ENCODE assay signal across 1 cellular context in genomic region chr2:68466778-68467076, GRCh38.
TF ChIP-seq lines count a peak whose summit lies in the region.

No MANE protein-coding gene starts in this region.

TF ChIP-seq in HepG2, 621 proteins besides CTCF, POLR2A, EP300 and RAD21 (continued from another document and continues in another):
- TF ChIP-seq ZNF501 (CRISPR knock-in tag; IDR thresholded peaks at IDR 0.05) (no peak), IKZF5 (CRISPR knock-in tag; IDR thresholded peaks at IDR 0.05) (no peak), ZNF441 (CRISPR knock-in tag; IDR thresholded peaks at IDR 0.05; ENCODE audit: borderline replicate concordance) (0 out of 2 replicates have a peak, but pooled peaks have one; percentile 15), ZNF713 (CRISPR knock-in tag; IDR thresholded peaks at IDR 0.05) (0 out of 2 replicates have a peak, but pooled peaks have one; percentile 79), YEATS2 (CRISPR knock-in tag; IDR thresholded peaks at IDR 0.05; ENCODE audit: borderline replicate concordance) (no peak), FUBP1 (CRISPR knock-in tag; IDR thresholded peaks at IDR 0.05; ENCODE audit: borderline replicate concordance) (no peak), ZNF839 (CRISPR knock-in tag; IDR thresholded peaks at IDR 0.05; ENCODE audit: borderline replicate concordance) (0 out of 2 replicates have a peak, but pooled peaks have one; percentile 70), ARID4A (CRISPR knock-in tag; IDR thresholded peaks at IDR 0.05; ENCODE audit: borderline replicate concordance) (no peak), SP4 (CRISPR knock-in tag; IDR thresholded peaks at IDR 0.05) (no peak), FOXK1 (CRISPR knock-in tag; IDR thresholded peaks at IDR 0.05; ENCODE audit: borderline replicate concordance, low read depth) (no peak), SOX6 (IDR thresholded peaks at IDR 0.05) (no peak), SOX6 (CRISPR knock-in tag; IDR thresholded peaks at IDR 0.05) (no peak), ZNF775 (CRISPR knock-in tag; IDR thresholded peaks at IDR 0.05; ENCODE audit: borderline replicate concordance) (peak; percentile 99), CENPT (CRISPR knock-in tag; IDR thresholded peaks at IDR 0.05; ENCODE audit: low read depth) (no peak), TAF15 (IDR thresholded peaks at IDR 0.05; ENCODE audit: low read depth, low read length, poor library complexity, severe bottlenecking) (peak; percentile 5), SKIL (CRISPR knock-in tag; IDR thresholded peaks at IDR 0.05; ENCODE audit: borderline replicate concordance) (no peak), E2F2 (CRISPR knock-in tag; IDR thresholded peaks at IDR 0.05; ENCODE audit: borderline replicate concordance) (no peak), ZSCAN9 (CRISPR knock-in tag; IDR thresholded peaks at IDR 0.05; ENCODE audit: borderline replicate concordance) (no peak), ZNF432 (CRISPR knock-in tag; IDR thresholded peaks at IDR 0.05; ENCODE audit: borderline replicate concordance) (no peak), ATF2 (CRISPR knock-in tag; IDR thresholded peaks at IDR 0.05) (no peak), ZNF460 (CRISPR knock-in tag; IDR thresholded peaks at IDR 0.05; ENCODE audit: borderline replicate concordance) (no peak), MAZ (IDR thresholded peaks at IDR 0.05; ENCODE audit: borderline replicate concordance, low read depth, low read length) (no peak), MAZ (CRISPR knock-in tag; IDR thresholded peaks at IDR 0.05; ENCODE audit: low read depth) (no peak), ZNF142 (CRISPR knock-in tag; IDR thresholded peaks at IDR 0.05) (no peak), ZFX (CRISPR knock-in tag; IDR thresholded peaks at IDR 0.05; ENCODE audit: low read depth) (no peak), DRAP1 (CRISPR knock-in tag; IDR thresholded peaks at IDR 0.05) (no peak), NR2F6 (IDR thresholded peaks at IDR 0.05) (no peak), NR2F6 (CRISPR knock-in tag; IDR thresholded peaks at IDR 0.05) (no peak), HMGXB4 (CRISPR knock-in tag; IDR thresholded peaks at IDR 0.05; ENCODE audit: borderline replicate concordance in 1 of 2, low read depth in 1 of 2) (no peak), NR2F2 (IDR thresholded peaks at IDR 0.05; ENCODE audit: borderline replicate concordance, low read depth) (no peak), XRCC5 (optimal IDR thresholded peaks at IDR 0.05; ENCODE audit: low read length) (peak; percentile 12), ETV6 (CRISPR knock-in tag; conservative IDR thresholded peaks at IDR 0.05) (no peak), HOXA9 (CRISPR knock-in tag; IDR thresholded peaks at IDR 0.05; ENCODE audit: borderline replicate concordance) (no peak), ZNF607 (CRISPR knock-in tag; IDR thresholded peaks at IDR 0.05; ENCODE audit: borderline replicate concordance) (no peak), HCFC1 (IDR thresholded peaks at IDR 0.05; ENCODE audit: low read depth, low read length) (no peak), KLF6 (CRISPR knock-in tag; IDR thresholded peaks at IDR 0.05) (no peak), CBFB (CRISPR knock-in tag; IDR thresholded peaks at IDR 0.05) (no peak), ZNF558 (CRISPR knock-in tag; IDR thresholded peaks at IDR 0.05; ENCODE audit: borderline replicate concordance) (no peak; the same call in 1 of the 2 replicates), ZNF792 (CRISPR knock-in tag; IDR thresholded peaks at IDR 0.05) (no peak), MBD4 (IDR thresholded peaks at IDR 0.05; ENCODE audit: borderline replicate concordance, low read length) (no peak), TEAD2 (CRISPR knock-in tag; IDR thresholded peaks at IDR 0.05) (no peak)
